ENCODE assay signal across 1 cellular context in genomic region chr1:230773396-230774033, GRCh38.
TF ChIP-seq lines count a peak whose summit lies in the region.

No MANE protein-coding gene starts in this region.

TF ChIP-seq in A549, 52 proteins besides CTCF, POLR2A, EP300 and RAD21 (continued from another document):
- no peak for TF ChIP-seq PHF8 (IDR thresholded peaks at IDR 0.05; ENCODE audit: borderline replicate concordance, low read depth)
